8 cellular contexts compared by ENCODE assay signal in genomic region chr6:143510991-143511891, GRCh38. TPM values are rescaled to one million over a fixed set of nuclear protein-coding genes. Genes with fewer than 3 reads are reported as not detected.
A peak's percentile ranks its signal among the peaks of the same experiment; 100 is the strongest.
DNase-seq lines count a peak whose midpoint lies in the region; ATAC-seq and TF ChIP-seq lines count a peak whose summit lies in the region.

FUCA2 (minus strand) TSS chr6:143511720; CDS start chr6:143511634, 86 bp downstream.

- intact Hi-C loops in A673 (cut with micrococcal nuclease; ENCODE audit: unreplicated experiment), result no loop called here

- TF ChIP-seq CTCF in A673 (conservative IDR thresholded peaks at IDR 0.05; ENCODE audit: low read depth, low read length), result no peak

- H3K36me3 ChIP-seq in A673 (ENCODE audit: insufficient read depth, low read length, poor library complexity, severe bottlenecking), result no peaks in the 10 kb centered on the region

- H3K4me1 ChIP-seq in A673 (ENCODE audit: insufficient read depth, low read length, poor library complexity, severe bottlenecking), result peaks cover 3% of the 10 kb centered on the region

- TSS peak; percentile 60 for BruUV-seq in A673 (replicated peaks; lab: Mats Ljungman, UMichigan)

- ATAC-seq in HG03064 (IDR thresholded peaks at IDR 0.05; ENCODE audit: low read depth, unreplicated experiment), result peak; percentile 66

- CTCF ChIA-PET in A673 (lab: Charles Lee), result no interaction called here

- peak; percentile 60 for TF ChIP-seq POLR2A in GM18526 (IDR thresholded peaks at IDR 0.05; ENCODE audit: extremely low read depth, insufficient read length)

- peak; percentile 78 for DNase-seq in A673 (ENCODE audit: low spot score)
- peak; percentile 53 for DNase-seq in NOMO-1 treated with dmso at 0.1 percent for 144 hours (lab: John Stamatoyannopoulos, UW; ENCODE audit: unreplicated experiment)
- DNase-seq in activated T-cell treated with anti-CD3 and anti-CD28 coated beads for 24 hours (ENCODE audit: low read depth), result peak; percentile 65
- peak; percentile 46 for DNase-seq in epidermal melanocyte (ENCODE audit: insufficient read length, low spot score)
- peak; percentile 90 for DNase-seq in midbrain (lab: John Stamatoyannopoulos, UW)
- DNase-seq in stimulated activated CD8-positive, alpha-beta memory T cell treated with anti-CD3 and anti-CD28 coated beads, Interleukin-15, amount 100 ng/mL, for 4 hours (ENCODE audit: low read depth in 2 of 2), result peak; percentile 49 to 51

- POLR2A ChIA-PET in A673 (lab: Charles Lee; ENCODE audit: low non-redundant PET), result no interaction called here

- H3K9me3 ChIP-seq in A673 (ENCODE audit: low read depth, low read length, poor library complexity, severe bottlenecking), result no peaks in the 10 kb centered on the region

- no peaks in the 10 kb centered on the region for H3K27me3 ChIP-seq in A673 (replicated peaks; ENCODE audit: insufficient read depth, low read depth, low read length, poor library complexity)

- H3K4me3 ChIP-seq in A673 (ENCODE audit: low read depth, low read length, poor library complexity, severe bottlenecking), result peak within 1 kb of the TSS; percentile 39

- H3K27ac ChIP-seq in A673 (ENCODE audit: low read depth, low read length, poor library complexity, severe bottlenecking), result no peak within 1 kb of the TSS

RNA-seq across cellular contexts. Expression of gene FUCA2, which starts in this region (rescaled TPM):
- 11.4 and 15.3 TPM in 2 replicates for total RNA-seq in A673 (2021)
